12 cellular contexts compared by ENCODE assay signal in the genomic region with DNA sequence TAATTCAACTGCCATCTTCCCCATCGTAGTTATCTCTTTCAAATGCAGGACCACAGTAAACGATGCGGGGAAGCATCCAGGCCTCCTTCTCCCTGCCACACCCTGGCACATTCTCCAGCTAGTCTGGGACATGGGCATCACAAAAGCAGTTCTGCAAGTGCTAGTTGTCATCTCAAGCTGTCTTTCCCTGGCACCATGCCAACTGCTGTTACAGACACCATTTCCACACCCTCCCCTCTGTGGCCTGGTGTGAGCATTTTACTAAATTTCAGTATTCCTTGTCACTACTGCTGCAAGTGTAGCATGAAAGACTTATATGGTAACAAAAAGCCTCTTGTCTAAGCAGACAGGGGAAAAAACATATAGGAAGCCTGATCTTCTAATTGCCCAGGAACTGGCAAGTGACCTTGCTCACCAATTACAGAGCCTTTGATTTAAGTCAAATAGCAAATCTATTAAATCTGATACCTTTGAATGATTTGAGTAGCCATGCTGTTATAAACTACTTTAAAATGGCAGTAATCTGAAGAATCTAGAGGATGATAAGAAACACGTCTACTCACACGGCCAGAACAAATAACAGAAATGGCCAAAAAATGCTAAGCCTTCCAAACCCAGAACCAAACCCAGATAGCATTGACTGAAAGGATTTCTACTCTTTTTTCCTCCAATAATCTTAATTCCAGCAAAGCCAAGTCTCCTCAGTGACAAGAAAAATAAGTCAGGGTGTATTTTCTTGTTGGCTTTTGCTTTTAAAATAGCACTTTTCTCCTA.
DNase-seq lines count a peak whose midpoint lies in the region; ATAC-seq and TF ChIP-seq lines count a peak whose summit lies in the region.
"Had no signal": no experiment of that assay in that cellular context is flagged by ENCODE, and none has a peak within 500 bp of the region (broad histone marks: within the 10 kb centered on the region; RNA-seq: fewer than 3 reads in every experiment).

No MANE protein-coding gene starts in this region.

- peak overlapping the region; percentile 77 for H3K27ac Mint-ChIP-seq in Caco-2 (ENCODE audit: unreplicated experiment)
- H3K27ac Mint-ChIP-seq: activated B cell treated with CpG ODN at 0.5 μM for 24 hours; activated naive CD4-positive, alpha-beta T cell treated with anti-CD3 and anti-CD28 coated beads, Interleukin-2, amount 10 ng/mL, durations not matched to agents 7 days and 5 days had no signal

- no peak for DNase-seq in Caco-2
- peak; percentile 58 for DNase-seq in HT-29 (ENCODE audit: low spot score)
- DNase-seq in OCI-M1 (lab: John Stamatoyannopoulos, UW) = peak; percentile 17
- no peak for DNase-seq in left lung
- DNase-seq in coronary artery (ENCODE audit: low spot score) = no peak
- DNase-seq in iPS-NIHi11 (ENCODE audit: low spot score) = no peak
- DNase-seq in RWPE1 (ENCODE audit: low spot score) = no peak
- DNase-seq: activated B cell treated with CpG ODN at 0.5 μM for 24 hours; activated naive CD4-positive, alpha-beta T cell treated with anti-CD3 and anti-CD28 coated beads, Interleukin-2, amount 10 ng/mL, durations not matched to agents 7 days and 5 days had no signal

- CTCF ChIA-PET in Caco-2 (lab: Charles Lee) = no interaction called here
- CTCF ChIA-PET in RWPE1 (lab: Yijun Ruan, JAX) = interaction anchor here (0.5 to 0.7 kb wide), 5 partner anchors 21 to 89 kb away, joined by 3 to 4 read pairs (median 3); no protein-coding TSS in a partner anchor

- H3K9me3 ChIP-seq in Caco-2 (no peaks in the 10 kb centered on the region), left lung (no peaks in the 10 kb centered on the region)
- H3K9me3 ChIP-seq: neutrophil, vagina had no signal

- no peaks in the 10 kb centered on the region for H3K27me3 Mint-ChIP-seq in Caco-2 (ENCODE audit: insufficient read depth, unreplicated experiment)
- H3K27me3 Mint-ChIP-seq: activated naive CD4-positive, alpha-beta T cell treated with anti-CD3 and anti-CD28 coated beads, Interleukin-2, amount 10 ng/mL, durations not matched to agents 7 days and 5 days had no signal

- intact Hi-C loops in Caco-2 (cut with micrococcal nuclease; ENCODE audit: unreplicated experiment) = loop anchor here (10.0 kb wide), 2 partner anchors 165 to 905 kb away; no protein-coding TSS in a partner anchor
- intact Hi-C loops in left lung (cut with DNase I) = no loop called here

- H3K27me3 ChIP-seq in Caco-2 (replicated peaks; ENCODE audit: control insufficient read depth, insufficient read depth, low read length) = no peaks in the 10 kb centered on the region
- no peaks in the 10 kb centered on the region for H3K27me3 ChIP-seq in left lung
- H3K27me3 ChIP-seq: neutrophil, vagina had no signal

- H3K36me3 ChIP-seq in Caco-2 (ENCODE audit: control insufficient read depth, insufficient read depth, low read length) (no peaks in the 10 kb centered on the region), left lung (no peaks in the 10 kb centered on the region)
- H3K36me3 ChIP-seq: neutrophil, vagina had no signal

- H3K4me3 Mint-ChIP-seq in Caco-2 (ENCODE audit: unreplicated experiment) = peak overlapping the region; percentile 19
- H3K4me3 Mint-ChIP-seq: activated B cell treated with CpG ODN at 0.5 μM for 24 hours; activated naive CD4-positive, alpha-beta T cell treated with anti-CD3 and anti-CD28 coated beads, Interleukin-2, amount 10 ng/mL, durations not matched to agents 7 days and 5 days had no signal

- no TSS peak for BruUV-seq in Caco-2 (replicated peaks; lab: Mats Ljungman, UMichigan)

- peaks cover 52% of the 10 kb centered on the region for H3K4me1 Mint-ChIP-seq in Caco-2 (ENCODE audit: low read depth, unreplicated experiment)
- H3K4me1 Mint-ChIP-seq: activated B cell treated with CpG ODN at 0.5 μM for 24 hours; activated naive CD4-positive, alpha-beta T cell treated with anti-CD3 and anti-CD28 coated beads, Interleukin-2, amount 10 ng/mL, durations not matched to agents 7 days and 5 days had no signal

- TF ChIP-seq CTCF in Caco-2 (IDR thresholded peaks at IDR 0.05; ENCODE audit: insufficient read depth in 1 of 2, low read depth in 1 of 2, low read length in 1 of 2, severe bottlenecking in 1 of 2, unreplicated experiment in 1 of 2) = no peak
- TF ChIP-seq CTCF in left lung (IDR thresholded peaks at IDR 0.05) = no peak
- TF ChIP-seq CTCF in coronary artery (IDR thresholded peaks at IDR 0.05) = no peak
- no peak for TF ChIP-seq CTCF in RWPE1 (conservative IDR thresholded peaks at IDR 0.05; ENCODE audit: low read depth)

- H3K4me3 ChIP-seq in Caco-2 (ENCODE audit: low read depth, low read length) (no peak overlapping the region), left lung (no peak overlapping the region), coronary artery (no peak overlapping the region)
- H3K4me3 ChIP-seq: vagina had no signal

- H3K27ac ChIP-seq in left lung (no peak overlapping the region), coronary artery (peak overlapping the region in 1 of 2 donors; percentile 73), RWPE1 (no peak overlapping the region)
- H3K27ac ChIP-seq: neutrophil, vagina had no signal

- POLR2A ChIA-PET in Caco-2 (lab: Charles Lee) (no interaction called here), RWPE1 (lab: Yijun Ruan, JAX; ENCODE audit: low non-redundant PET) (interaction anchor here (0.6 kb wide), 1 partner anchor 438 kb away, joined by 3 read pairs; no protein-coding TSS in a partner anchor)

- H3K36me3 Mint-ChIP-seq in Caco-2 (ENCODE audit: insufficient read depth, unreplicated experiment) = no peaks in the 10 kb centered on the region
- H3K36me3 Mint-ChIP-seq: activated naive CD4-positive, alpha-beta T cell treated with anti-CD3 and anti-CD28 coated beads, Interleukin-2, amount 10 ng/mL, durations not matched to agents 7 days and 5 days had no signal

- H3K4me1 ChIP-seq in Caco-2 = peaks cover 58% of the 10 kb centered on the region
- peaks cover 0 to 5% of the 10 kb centered on the region in 2 donors for H3K4me1 ChIP-seq in left lung
- H3K4me1 ChIP-seq: vagina had no signal

- H3K9me3 Mint-ChIP-seq in Caco-2 (ENCODE audit: unreplicated experiment) = no peaks in the 10 kb centered on the region
- H3K9me3 Mint-ChIP-seq: activated B cell treated with CpG ODN at 0.5 μM for 24 hours; activated naive CD4-positive, alpha-beta T cell treated with anti-CD3 and anti-CD28 coated beads, Interleukin-2, amount 10 ng/mL, durations not matched to agents 7 days and 5 days had no signal

- ATAC-seq in left lung (peak; percentile 10), GM21786 (IDR thresholded peaks at IDR 0.05; ENCODE audit: unreplicated experiment) (no peak)

Comparison
In these comparisons a context has a peak if more than half of its experiments do, and no peak if none do; other contexts are left out.
1. DNase-seq: peak in HT-29 (single experiment) and OCI-M1 (single experiment); none in Caco-2 (0 of 2), left lung (0 of 2), coronary artery (single experiment), iPS-NIHi11 (single experiment) and RWPE1 (single experiment).